In the genomic region with DNA sequence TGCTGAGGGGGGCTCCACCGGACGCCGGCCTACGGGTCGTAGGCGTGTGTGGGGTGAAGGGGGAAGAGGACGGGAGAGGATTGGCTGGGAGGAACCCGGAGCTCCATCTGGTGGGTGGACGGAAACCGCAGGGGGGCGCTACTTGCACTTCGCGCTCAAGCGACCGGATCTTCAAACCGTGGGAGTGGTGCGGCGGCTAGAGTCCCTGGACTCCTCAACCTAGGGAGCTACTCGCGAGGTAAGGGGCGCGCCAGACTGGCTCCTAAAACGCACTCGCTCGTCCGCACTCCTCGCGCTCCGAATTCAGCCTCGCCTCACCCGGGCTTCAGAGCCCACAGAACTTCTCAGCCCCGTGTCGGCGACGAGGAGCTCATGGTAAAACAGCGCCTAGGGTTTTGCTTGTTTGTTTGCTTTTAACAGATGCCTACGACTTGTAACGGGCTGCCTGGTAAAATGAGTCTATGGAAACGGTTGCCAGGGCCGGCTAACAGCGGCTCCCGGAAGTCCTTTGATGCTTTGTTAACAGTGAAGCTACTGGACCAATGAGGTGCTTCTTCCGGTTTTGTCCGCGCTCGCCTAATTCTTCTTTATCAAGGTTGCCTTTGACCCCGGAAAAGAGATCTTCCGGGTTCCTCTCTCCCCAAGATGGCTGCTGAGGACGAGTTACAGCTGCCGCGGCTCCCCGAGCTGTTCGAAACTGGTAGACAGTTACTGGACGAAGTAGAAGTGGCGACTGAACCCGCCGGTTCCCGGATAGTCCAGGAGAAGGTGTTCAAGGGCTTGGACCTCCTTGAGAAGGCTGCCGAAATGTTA, we compare ENCODE assay signal across 8 cellular contexts. TPM values are rescaled to one million over a fixed set of nuclear protein-coding genes. Genes with fewer than 3 reads are reported as not detected.
DNase-seq lines count a peak whose midpoint lies in the region; ATAC-seq and TF ChIP-seq lines count a peak whose summit lies in the region.

A gene (plus strand): TSS at position 145 of the 813 bp plus-strand sequence. CDS start 501 bp downstream, at position 646.

- peak within 1 kb of the TSS; percentile 100 for H2AFZ ChIP-seq in GM23248

- in situ Hi-C loops in GM23248 (cut with MboI) = no loop called here

- no peaks in the 10 kb centered on the region for H4K20me1 ChIP-seq in GM23248 (ENCODE audit: insufficient read depth)

- no peaks in the 10 kb centered on the region for H3K27me3 ChIP-seq in GM23248 (replicated peaks; ENCODE audit: insufficient read depth)

- 1 to 2% methylated on average over 39 to 50 of the region's 59 CpGs for WGBS in GM23248 (ENCODE audit: low coverage in 1 of 2, low lambda C conversion rate in 2 of 2, missing lambda C conversion rate in 2 of 2), 2 experiments

- H3K4me1 ChIP-seq in GM23248 (ENCODE audit: insufficient read depth) = 0 out of 2 replicates have a peak, but pooled peaks cover 8% of the 10 kb centered on the region

- H3K27ac ChIP-seq in GM23248 = peak within 1 kb of the TSS; percentile 97

- peaks cover 0 to 7% of the 10 kb centered on the region in 2 donors for H3K27me3 Mint-ChIP-seq in natural killer cell (ENCODE audit: low read depth in 2 of 2)

- DNase-seq in EH (ENCODE audit: low read depth) (peak; percentile 90), GM23248 (peak; percentile 87), Kasumi-1 (lab: John Stamatoyannopoulos, UW) (peak; percentile 88), RPMI8226 (peak; percentile 90), fibroblast of mammary gland (ENCODE audit: low read depth) (peak; percentile 81), natural killer cell (peak; percentile 57)
- peak; percentile 39 to 56 for DNase-seq in activated T-helper 1 cell treated with anti-CD3 and anti-CD28 coated beads, Interleukin-2, amount 50 U/mL, for 16 hours (ENCODE audit: low read depth in 1 of 2, low spot score in 1 of 2)
- peak; percentile 74 for DNase-seq in stimulated activated naive CD4-positive, alpha-beta T cell treated with Interleukin-2 at 50 U/mL for 16 hours (lab: John Stamatoyannopoulos, UW)

- H3F3A ChIP-seq in GM23248 (ENCODE audit: insufficient read depth) = no peaks in the 10 kb centered on the region

- peaks cover 26% of the 10 kb centered on the region for H3K79me2 ChIP-seq in GM23248 (ENCODE audit: insufficient read depth)

- H3K4me3 ChIP-seq in GM23248 (peak within 1 kb of the TSS; percentile 100), fibroblast of mammary gland (ENCODE audit: control insufficient read depth, low read depth, low read length) (peak within 1 kb of the TSS; percentile 81)

- H3K4me2 ChIP-seq in GM23248 (ENCODE audit: unreplicated experiment) = peak within 1 kb of the TSS; percentile 90

- TF ChIP-seq CTCF in fibroblast of mammary gland (conservative IDR thresholded peaks at IDR 0.05; ENCODE audit: control insufficient read depth, insufficient read depth, low read depth, low read length) = peak; percentile 42
- TF ChIP-seq CTCF in natural killer cell (IDR thresholded peaks at IDR 0.05) = peak; percentile 48

- H3K4me3 Mint-ChIP-seq in natural killer cell = peak within 1 kb of the TSS; percentile 97

- no peaks in the 10 kb centered on the region for H3K9me3 Mint-ChIP-seq in natural killer cell

- no peaks in the 10 kb centered on the region for H3K9me2 ChIP-seq in GM23248 (ENCODE audit: insufficient read depth)

- peak within 1 kb of the TSS; percentile 93 to 97 for H3K27ac Mint-ChIP-seq in natural killer cell

- peak; percentile 84 to 94 (median 87) for ATAC-seq in natural killer cell

- peak within 1 kb of the TSS; percentile 98 for H3K9ac ChIP-seq in GM23248

- H3K36me3 Mint-ChIP-seq in natural killer cell = no peaks in the 10 kb centered on the region

- peaks cover 18 to 32% of the 10 kb centered on the region in 2 donors for H3K4me1 Mint-ChIP-seq in natural killer cell

- intact Hi-C loops in natural killer cell (cut with micrococcal nuclease) = loop anchor here (5.0 kb wide), 1 partner anchor 299 kb away; no protein-coding TSS in a partner anchor

- H3K36me3 ChIP-seq in GM23248 (ENCODE audit: low read depth) = no peaks in the 10 kb centered on the region

- no peaks in the 10 kb centered on the region for H3K9me3 ChIP-seq in GM23248 (ENCODE audit: low read depth)

RNA-seq across cellular contexts. Expression of the gene that starts here (rescaled TPM):
- total RNA-seq in GM23248 (2014; rRNA removed; shearing (Covaris generic)) = 57.3 and 59.1 TPM in 2 replicates
- 31.8 and 33.6 TPM in 2 replicates for polyA plus RNA-seq in GM23248 (2016; fragmentation: Nextera tagmentation; extraction: Ambion mirVana)
- 10 to 100 TPM; 39.4 to 40.7 (median 40.1) TPM for total RNA-seq in natural killer cell

Comparison
In these comparisons a context has a peak if more than half of its experiments do, and no peak if none do; other contexts are left out.
1. Peak in every context shown above with its lines: DNase-seq, ATAC-seq, H3K4me3 ChIP-seq and H3K27ac ChIP-seq.